1 cellular context compared by ENCODE assay signal in the genomic region with DNA sequence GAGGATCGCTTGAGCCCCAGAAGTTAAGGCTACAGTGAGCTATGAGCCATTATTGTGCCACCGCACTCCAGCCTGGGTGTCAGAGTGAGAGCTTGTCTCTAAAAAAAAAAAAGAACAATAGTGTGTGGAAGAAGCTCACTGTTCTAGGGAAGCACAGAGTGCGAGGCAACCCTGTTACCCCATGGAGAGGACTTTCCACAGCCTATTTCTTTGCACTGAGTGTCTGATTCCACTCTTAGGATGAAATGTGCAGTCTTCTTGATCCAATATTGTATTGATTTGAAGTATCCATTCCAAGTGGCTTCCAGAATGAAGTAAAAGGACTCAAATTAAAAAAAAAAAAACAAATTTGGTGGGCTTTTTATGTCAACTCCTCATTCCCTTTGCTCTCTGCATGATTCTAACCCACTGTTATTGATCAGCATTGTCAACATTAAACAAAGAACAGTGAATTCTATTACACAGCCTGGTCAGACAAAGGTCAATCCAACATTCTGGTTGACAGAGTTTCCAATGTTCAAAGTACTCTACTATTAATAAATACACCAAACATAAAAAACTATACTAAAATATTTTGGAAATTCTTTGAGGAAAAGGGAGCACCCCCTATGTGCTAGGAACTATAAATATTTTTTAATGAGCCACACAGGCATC.
TF ChIP-seq lines count a peak whose summit lies in the region.

No MANE protein-coding gene starts in this region.

TF ChIP-seq in liver, 16 proteins besides CTCF, POLR2A, EP300 and RAD21 (continued from another document):
- TF ChIP-seq, protein P1, sequence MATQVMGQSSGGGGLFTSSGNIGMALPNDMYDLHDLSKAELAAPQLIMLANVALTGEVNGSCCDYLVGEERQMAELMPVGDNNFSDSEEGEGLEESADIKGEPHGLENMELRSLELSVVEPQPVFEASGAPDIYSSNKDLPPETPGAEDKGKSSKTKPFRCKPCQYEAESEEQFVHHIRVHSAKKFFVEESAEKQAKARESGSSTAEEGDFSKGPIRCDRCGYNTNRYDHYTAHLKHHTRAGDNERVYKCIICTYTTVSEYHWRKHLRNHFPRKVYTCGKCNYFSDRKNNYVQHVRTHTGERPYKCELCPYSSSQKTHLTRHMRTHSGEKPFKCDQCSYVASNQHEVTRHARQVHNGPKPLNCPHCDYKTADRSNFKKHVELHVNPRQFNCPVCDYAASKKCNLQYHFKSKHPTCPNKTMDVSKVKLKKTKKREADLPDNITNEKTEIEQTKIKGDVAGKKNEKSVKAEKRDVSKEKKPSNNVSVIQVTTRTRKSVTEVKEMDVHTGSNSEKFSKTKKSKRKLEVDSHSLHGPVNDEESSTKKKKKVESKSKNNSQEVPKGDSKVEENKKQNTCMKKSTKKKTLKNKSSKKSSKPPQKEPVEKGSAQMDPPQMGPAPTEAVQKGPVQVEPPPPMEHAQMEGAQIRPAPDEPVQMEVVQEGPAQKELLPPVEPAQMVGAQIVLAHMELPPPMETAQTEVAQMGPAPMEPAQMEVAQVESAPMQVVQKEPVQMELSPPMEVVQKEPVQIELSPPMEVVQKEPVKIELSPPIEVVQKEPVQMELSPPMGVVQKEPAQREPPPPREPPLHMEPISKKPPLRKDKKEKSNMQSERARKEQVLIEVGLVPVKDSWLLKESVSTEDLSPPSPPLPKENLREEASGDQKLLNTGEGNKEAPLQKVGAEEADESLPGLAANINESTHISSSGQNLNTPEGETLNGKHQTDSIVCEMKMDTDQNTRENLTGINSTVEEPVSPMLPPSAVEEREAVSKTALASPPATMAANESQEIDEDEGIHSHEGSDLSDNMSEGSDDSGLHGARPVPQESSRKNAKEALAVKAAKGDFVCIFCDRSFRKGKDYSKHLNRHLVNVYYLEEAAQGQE (IDR thresholded peaks at IDR 0.05) = no peak
- TF ChIP-seq, protein P2, sequence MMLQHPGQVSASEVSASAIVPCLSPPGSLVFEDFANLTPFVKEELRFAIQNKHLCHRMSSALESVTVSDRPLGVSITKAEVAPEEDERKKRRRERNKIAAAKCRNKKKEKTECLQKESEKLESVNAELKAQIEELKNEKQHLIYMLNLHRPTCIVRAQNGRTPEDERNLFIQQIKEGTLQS (IDR thresholded peaks at IDR 0.05) = no peak
- TF ChIP-seq RXRA (IDR thresholded peaks at IDR 0.05) = peak; percentile 50 to 53
- TF ChIP-seq, protein P3, sequence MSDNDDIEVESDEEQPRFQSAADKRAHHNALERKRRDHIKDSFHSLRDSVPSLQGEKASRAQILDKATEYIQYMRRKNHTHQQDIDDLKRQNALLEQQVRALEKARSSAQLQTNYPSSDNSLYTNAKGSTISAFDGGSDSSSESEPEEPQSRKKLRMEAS (IDR thresholded peaks at IDR 0.05) = no peak
- TF ChIP-seq EGR1 (IDR thresholded peaks at IDR 0.05; ENCODE audit: low read depth in 2 of 2) = no peak
- TF ChIP-seq YY1 (IDR thresholded peaks at IDR 0.05) = peak; percentile 36
- peak; percentile 75 to 78 for TF ChIP-seq HNF4A (conservative IDR thresholded peaks at IDR 0.05)
